In the genomic region with DNA sequence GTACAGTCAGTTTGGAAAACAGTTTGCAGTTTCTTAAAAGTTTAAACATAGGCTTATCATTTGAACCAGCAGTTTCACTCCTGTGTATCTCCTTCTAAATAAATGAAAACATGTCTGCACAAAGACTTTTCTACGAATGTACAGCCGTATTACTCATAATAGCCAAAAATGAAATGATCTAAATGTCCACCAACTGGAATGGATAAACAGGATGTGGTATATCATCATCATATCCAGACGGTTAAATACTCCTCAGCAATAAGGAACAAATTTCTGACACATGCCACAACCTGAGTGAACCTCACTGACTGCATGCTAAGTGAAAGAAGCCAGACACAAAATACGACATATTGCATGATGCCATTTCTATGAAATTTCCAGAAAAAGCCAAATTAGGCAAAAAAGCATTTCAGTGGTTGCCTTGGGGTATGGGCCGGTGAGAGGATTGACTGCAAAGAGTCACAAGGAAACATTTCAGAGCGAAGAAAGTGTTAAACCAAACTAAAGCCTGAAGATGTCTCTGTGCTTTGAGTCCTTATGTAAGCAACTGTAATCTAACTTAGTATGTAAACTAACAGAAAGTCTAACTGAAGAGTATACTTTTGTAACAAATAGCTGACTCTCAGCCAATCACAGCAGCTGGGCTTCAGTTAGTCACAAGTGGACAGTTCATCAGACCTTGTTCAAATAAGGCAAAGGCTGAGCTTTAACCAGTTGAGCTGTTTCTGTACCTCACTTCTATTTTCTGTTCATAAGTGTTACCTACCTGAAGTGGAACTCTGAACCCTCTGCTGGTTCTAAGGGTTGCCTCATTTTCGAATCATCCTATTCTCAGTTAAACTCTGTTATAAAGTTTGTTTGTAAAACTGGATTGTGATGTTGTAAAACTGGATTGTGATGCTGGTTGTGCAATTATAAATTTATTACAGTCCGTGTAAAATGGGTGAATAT, we compare ENCODE assay signal across 8 cellular contexts.
DNase-seq lines count a peak whose midpoint lies in the region; ATAC-seq and TF ChIP-seq lines count a peak whose summit lies in the region.

No MANE protein-coding gene starts in this region.

- DNase-seq in SW 1271 (lab: John Stamatoyannopoulos, UW) = peak; percentile 31 to 80
- no peak for DNase-seq in lung (ENCODE audit: low spot score)
- DNase-seq in NCI-H526 (lab: John Stamatoyannopoulos, UW) = no peak
- DNase-seq in GDM1 (lab: John Stamatoyannopoulos, UW) = no peak
- no peak for DNase-seq in vagina (ENCODE audit: extremely low spot score in 2 of 2)

- intact Hi-C loops in vagina (cut with DNase I) = no loop called here

- H3K36me3 ChIP-seq in ACC112 (ENCODE audit: insufficient read depth, low read length) = no peaks in the 10 kb centered on the region
- H3K36me3 ChIP-seq in lung (ENCODE audit: control insufficient read depth in 2 of 2, insufficient read depth in 2 of 2, low read length in 2 of 2) = no peaks in the 10 kb centered on the region
- H3K36me3 ChIP-seq in vagina = no peaks in the 10 kb centered on the region

- H3K4me3 ChIP-seq in ACC112 (ENCODE audit: low read depth, low read length) (peak overlapping the region; percentile 41), lung (no peak overlapping the region), vagina (no peak overlapping the region)

- WGBS in lung, 2 donors = 39 to 48% methylated on average over 8 of the region's 8 CpGs

- H3K9me3 ChIP-seq in lung (ENCODE audit: control insufficient read depth in 2 of 2, insufficient read depth in 1 of 2, low read length in 1 of 2) (no peaks in the 10 kb centered on the region), vagina (no peaks in the 10 kb centered on the region)

- H3K79me2 ChIP-seq in ACC112 (ENCODE audit: control insufficient read depth, insufficient read depth, low read length, unreplicated experiment) = peaks cover 96% of the 10 kb centered on the region

- H3K27ac ChIP-seq in ACC112 (ENCODE audit: low read depth, low read length) (peak overlapping the region; percentile 88), lung (ENCODE audit: low read depth in 1 of 2, low read length in 1 of 2) (no peak overlapping the region), vagina (no peak overlapping the region)

- ATAC-seq in GM18907 (IDR thresholded peaks at IDR 0.05; ENCODE audit: unreplicated experiment) = peak; percentile 55
- peak; percentile 47 for ATAC-seq in HG03097 (IDR thresholded peaks at IDR 0.05; ENCODE audit: low FRiP score, unreplicated experiment)
- peak; percentile 55 for ATAC-seq in lung (ENCODE audit: insufficient read depth, low FRiP score)

- TF ChIP-seq POLR2A in vagina (IDR thresholded peaks at IDR 0.05) = no peak

- H2AFZ ChIP-seq in ACC112 (ENCODE audit: low read length, unreplicated experiment) = no peak overlapping the region

- no peak for TF ChIP-seq CTCF in lung (IDR thresholded peaks at IDR 0.05; ENCODE audit: control extremely low read depth, extremely low read depth)
- no peak for TF ChIP-seq CTCF in vagina (IDR thresholded peaks at IDR 0.05)

- no peaks in the 10 kb centered on the region for H3K27me3 ChIP-seq in ACC112 (ENCODE audit: insufficient read depth, low read length)
- H3K27me3 ChIP-seq in lung (ENCODE audit: control insufficient read depth, insufficient read depth) = no peaks in the 10 kb centered on the region
- no peaks in the 10 kb centered on the region for H3K27me3 ChIP-seq in vagina

- H3K4me1 ChIP-seq in ACC112 (ENCODE audit: control insufficient read depth, insufficient read depth, low read length, unreplicated experiment) (peaks cover 83% of the 10 kb centered on the region), lung (ENCODE audit: control insufficient read depth in 2 of 2, insufficient read depth in 2 of 2, low read length in 2 of 2) (peaks cover 21 to 39% of the 10 kb centered on the region in 2 donors), vagina (peaks cover 40% of the 10 kb centered on the region)

Comparison
In these comparisons a context has a peak if more than half of its experiments do, and no peak if none do; other contexts are left out.
1. DNase-seq: peak in SW 1271 (2 of 2); none in lung (single experiment), NCI-H526 (0 of 2), GDM1 (single experiment) and vagina (0 of 2).
2. Peak in every context shown above with its lines, with median percentiles within 50 percentile points of each other: ATAC-seq.